In genomic region chr5:170327168-170327567, GRCh38 we compare ENCODE assay signal across 1 cellular context.
TF ChIP-seq lines count a peak whose summit lies in the region.

No MANE protein-coding gene starts in this region.

TF ChIP-seq in GM12878, 131 proteins besides CTCF, POLR2A, EP300 and RAD21 (continued from another document):
- TF ChIP-seq ZNF592 (IDR thresholded peaks at IDR 0.05) (no peak), NFYA (IDR thresholded peaks at IDR 0.05; ENCODE audit: borderline replicate concordance, low read depth, low read length) (no peak), NR2C2 (IDR thresholded peaks at IDR 0.05; ENCODE audit: borderline replicate concordance, control insufficient read depth, insufficient read length, low read depth) (no peak), MEF2A (IDR thresholded peaks at IDR 0.05; ENCODE audit: insufficient read depth, low read depth, low read length) (peak; percentile 83), TBL1XR1 (IDR thresholded peaks at IDR 0.05; ENCODE audit: low read depth, low read length) (peak; percentile 58; the same call in 1 of the 2 replicates), CBFB (IDR thresholded peaks at IDR 0.05; ENCODE audit: low read depth) (no peak), IKZF2 (IDR thresholded peaks at IDR 0.05) (peak; percentile 44 to 53; a peak in 3 of 4 replicates), EED (IDR thresholded peaks at IDR 0.05; ENCODE audit: low read depth) (peak; percentile 30; the same call in 1 of the 2 replicates), BRCA1 (IDR thresholded peaks at IDR 0.05; ENCODE audit: low read depth, low read length) (no peak), RUNX3 (IDR thresholded peaks at IDR 0.05; ENCODE audit: low read length) (peak; percentile 57), MTA3 (IDR thresholded peaks at IDR 0.05; ENCODE audit: borderline replicate concordance, low read length) (peak; percentile 68; the same call in 1 of the 2 replicates), MYB (IDR thresholded peaks at IDR 0.05; ENCODE audit: borderline replicate concordance, low read depth, low read length) (no peak), BCL11A (IDR thresholded peaks at IDR 0.05; ENCODE audit: low read depth, low read length) (0 out of 2 replicates have a peak, but pooled peaks have one; percentile 27), LARP7 (IDR thresholded peaks at IDR 0.05) (no peak), SP1 (IDR thresholded peaks at IDR 0.05; ENCODE audit: low read depth, low read length) (peak; percentile 20), MAX (IDR thresholded peaks at IDR 0.05; ENCODE audit: low read depth, low read length) (no peak), STAT3 (IDR thresholded peaks at IDR 0.05; ENCODE audit: low read depth, low read length) (0 out of 2 replicates have a peak, but pooled peaks have one; percentile 48), MTA2 (IDR thresholded peaks at IDR 0.05; ENCODE audit: low read depth) (peak; percentile 27; the same call in 1 of the 2 replicates), ZSCAN29 (IDR thresholded peaks at IDR 0.05) (no peak), CREM (IDR thresholded peaks at IDR 0.05; ENCODE audit: low read depth) (0 out of 2 replicates have a peak, but pooled peaks have one; percentile 18), NR2F1 (conservative IDR thresholded peaks at IDR 0.05) (0 out of 2 replicates have a peak, but pooled peaks have one; percentile 19), MXI1 (IDR thresholded peaks at IDR 0.05; ENCODE audit: low read depth, low read length) (no peak), FOS (IDR thresholded peaks at IDR 0.05; ENCODE audit: borderline replicate concordance, extremely low read depth, insufficient read length) (no peak), ATF7 (IDR thresholded peaks at IDR 0.05; ENCODE audit: low read depth) (peak; percentile 21; the same call in 1 of the 2 replicates), ZNF24 (IDR thresholded peaks at IDR 0.05) (0 out of 2 replicates have a peak, but pooled peaks have one; percentile 31), PAX5 (IDR thresholded peaks at IDR 0.05; ENCODE audit: borderline replicate concordance, low read depth, low read length) (peak; percentile 63; the same call in 1 of the 2 replicates), SIX5 (IDR thresholded peaks at IDR 0.05; ENCODE audit: low read depth, low read length, severe bottlenecking) (no peak), SREBF1 (IDR thresholded peaks at IDR 0.05; ENCODE audit: low read length) (no peak)
